19 cellular contexts compared by ENCODE assay signal in the genomic region with DNA sequence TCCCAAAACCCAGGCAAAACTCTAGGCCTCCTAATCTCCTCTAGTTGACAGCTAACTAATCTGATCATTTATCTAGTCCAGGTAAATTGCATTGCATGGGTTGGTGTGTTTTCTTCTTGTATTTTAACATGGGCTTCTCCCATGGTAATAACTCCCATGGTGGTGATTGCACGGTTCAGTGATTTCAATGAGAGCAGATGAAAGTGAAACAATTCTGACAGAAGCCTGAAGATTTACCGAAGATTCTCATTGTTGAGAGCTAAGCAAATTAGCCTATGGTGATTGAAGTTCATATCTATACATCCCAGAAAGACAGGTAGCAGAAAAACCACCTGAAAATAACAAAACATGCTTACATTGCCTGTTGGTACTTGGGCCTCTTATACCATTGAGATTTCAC. TPM values are rescaled to one million over a fixed set of nuclear protein-coding genes. Genes with fewer than 3 reads are reported as not detected.
DNase-seq lines count a peak whose midpoint lies in the region; ATAC-seq, FAIRE-seq and TF ChIP-seq lines count a peak whose summit lies in the region.
"Had no signal": no experiment of that assay in that cellular context is flagged by ENCODE, and none has a peak within 500 bp of the region (broad histone marks: within the 10 kb centered on the region; RNA-seq: fewer than 3 reads in every experiment).

No MANE protein-coding gene starts in this region.

- H3F3A ChIP-seq in Loucy (ENCODE audit: low read depth), result no peaks in the 10 kb centered on the region

- H4K20me1 ChIP-seq in Loucy (ENCODE audit: insufficient read depth, low read length, poor library complexity, severe bottlenecking), result no peaks in the 10 kb centered on the region

- H3K79me2 ChIP-seq in Loucy (ENCODE audit: insufficient read depth, low read length), result no peaks in the 10 kb centered on the region

- H3K36me3 Mint-ChIP-seq in CD4-positive, CD25-positive, alpha-beta regulatory T cell, result no peaks in the 10 kb centered on the region
- H3K36me3 Mint-ChIP-seq in T-helper 17 cell (ENCODE audit: low read depth), result no peaks in the 10 kb centered on the region
- H3K36me3 Mint-ChIP-seq: CD4-positive, alpha-beta memory T cell had no signal

- no peaks in the 10 kb centered on the region for H3K4me1 ChIP-seq in CD4-positive, CD25-positive, alpha-beta regulatory T cell (ENCODE audit: control insufficient read depth, insufficient read depth, low read length, poor library complexity, severe bottlenecking)
- peaks cover 8% of the 10 kb centered on the region for H3K4me1 ChIP-seq in Loucy (ENCODE audit: insufficient read depth, low read length, poor library complexity, severe bottlenecking)

- H3K27ac Mint-ChIP-seq in CD4-positive, CD25-positive, alpha-beta regulatory T cell, result no peak overlapping the region
- peak overlapping the region; percentile 47 for H3K27ac Mint-ChIP-seq in T-helper 17 cell
- H3K27ac Mint-ChIP-seq: CD4-positive, alpha-beta memory T cell; T-helper 1 cell treated with Interleukin-12 subunit alpha and Interleukin-12 subunit beta and Interleukin-4 antibody, amounts not matched to agents 30 μg/mL and 1 μg/mL, for 36 hours had no signal

- peak overlapping the region; percentile 32 for H3K4me2 ChIP-seq in Loucy (ENCODE audit: low read depth, low read length, poor library complexity, severe bottlenecking)
- H3K4me2 ChIP-seq: A549 had no signal

- peak in 1 of 3 donors; percentile 20 for DNase-seq in CD4-positive, CD25-positive, alpha-beta regulatory T cell
- no peak for DNase-seq in GM18507 (ENCODE audit: extremely low spot score, insufficient read length, low read depth)
- DNase-seq in T-helper 17 cell, result no peak
- no peak for DNase-seq in superior temporal gyrus (ENCODE audit: extremely low spot score)
- DNase-seq in DMS153 treated with DMSO at 0.1 percent for 48 hours (lab: John Stamatoyannopoulos, UW; ENCODE audit: unreplicated experiment), result no peak
- no peak for DNase-seq in left ventricle myocardium superior
- DNase-seq: CD4-positive, alpha-beta memory T cell; GF-D8; H7; KBM-7; MG63; NCI-H1930; NCI-H526; Right ventricle myocardium superior had no signal

- no peak for TF ChIP-seq CTCF in Loucy (conservative IDR thresholded peaks at IDR 0.05; ENCODE audit: low read length)

- H3K27me3 Mint-ChIP-seq in CD4-positive, CD25-positive, alpha-beta regulatory T cell, result peaks cover 15% of the 10 kb centered on the region
- H3K27me3 Mint-ChIP-seq in T-helper 17 cell, result peaks cover 10% of the 10 kb centered on the region

- no peak overlapping the region for H3K27ac ChIP-seq in CD4-positive, CD25-positive, alpha-beta regulatory T cell (ENCODE audit: insufficient read depth, low read length, poor library complexity, severe bottlenecking)
- H3K27ac ChIP-seq: A549 had no signal

- ATAC-seq in CD4-positive, CD25-positive, alpha-beta regulatory T cell (ENCODE audit: low read depth in 2 of 2), result no peak
- ATAC-seq in T-helper 17 cell, result peak; percentile 21
- no peak for ATAC-seq in HG03097 (IDR thresholded peaks at IDR 0.05; ENCODE audit: low FRiP score, unreplicated experiment)
- ATAC-seq in left ventricle myocardium superior, result no peak
- ATAC-seq: A549, Panc1 had no signal

- no peaks in the 10 kb centered on the region for H3K36me3 ChIP-seq in CD4-positive, CD25-positive, alpha-beta regulatory T cell (ENCODE audit: control insufficient read depth, insufficient read depth, low read length)
- no peaks in the 10 kb centered on the region for H3K36me3 ChIP-seq in Loucy (ENCODE audit: insufficient read depth, low read length)
- H3K36me3 ChIP-seq: MG63 had no signal

- intact Hi-C loops in left ventricle myocardium superior (cut with micrococcal nuclease), result no loop called here

- peaks cover 0 to 5% (median under 1%) of the 10 kb centered on the region in 4 donors for H3K4me1 Mint-ChIP-seq in CD4-positive, CD25-positive, alpha-beta regulatory T cell
- peaks cover 8% of the 10 kb centered on the region for H3K4me1 Mint-ChIP-seq in T-helper 17 cell

- no peak overlapping the region for H3K4me3 Mint-ChIP-seq in CD4-positive, CD25-positive, alpha-beta regulatory T cell
- peak overlapping the region; percentile 13 for H3K4me3 Mint-ChIP-seq in T-helper 17 cell
- H3K4me3 Mint-ChIP-seq: CD4-positive, alpha-beta memory T cell; T-helper 1 cell treated with Interleukin-12 subunit alpha and Interleukin-12 subunit beta and Interleukin-4 antibody, amounts not matched to agents 30 μg/mL and 1 μg/mL, for 36 hours had no signal

- no peaks in the 10 kb centered on the region for H3K9me2 ChIP-seq in Loucy (replicated peaks; ENCODE audit: low read depth, low read length)

- peak overlapping the region; percentile 14; the same call in 1 of the 2 replicates for H2AFZ ChIP-seq in Loucy (ENCODE audit: low read length)

- FAIRE-seq in GM18507 (lab: Jason Lieb, UNC), result peak; percentile 69

- peaks cover 2% of the 10 kb centered on the region for H3K27me3 ChIP-seq in CD4-positive, CD25-positive, alpha-beta regulatory T cell (ENCODE audit: control insufficient read depth, insufficient read depth, low read length)
- peaks cover 5% of the 10 kb centered on the region for H3K27me3 ChIP-seq in Loucy (ENCODE audit: insufficient read depth, low read length, poor library complexity, severe bottlenecking)
- H3K27me3 ChIP-seq: MG63 had no signal

- H3K9me3 Mint-ChIP-seq in CD4-positive, CD25-positive, alpha-beta regulatory T cell, result no peaks in the 10 kb centered on the region
- H3K9me3 Mint-ChIP-seq: CD4-positive, alpha-beta memory T cell; T-helper 1 cell treated with Interleukin-12 subunit alpha and Interleukin-12 subunit beta and Interleukin-4 antibody, amounts not matched to agents 30 μg/mL and 1 μg/mL, for 36 hours had no signal

- no peaks in the 10 kb centered on the region for H3K9me3 ChIP-seq in CD4-positive, CD25-positive, alpha-beta regulatory T cell (ENCODE audit: control insufficient read depth in 2 of 2, low read length in 2 of 2)
- H3K9me3 ChIP-seq in Loucy (ENCODE audit: insufficient read depth, low read depth, low read length) (no peaks in the 10 kb centered on the region), T-helper 17 cell (ENCODE audit: control insufficient read depth, low read length, poor library complexity, severe bottlenecking) (no peaks in the 10 kb centered on the region)
- H3K9me3 ChIP-seq: A549, MG63 had no signal

- H3K9ac ChIP-seq in Loucy (ENCODE audit: low read depth, low read length, poor library complexity, severe bottlenecking), result no peak overlapping the region

- peak overlapping the region; percentile 7 for H3K4me3 ChIP-seq in CD4-positive, CD25-positive, alpha-beta regulatory T cell (ENCODE audit: low read depth, low read length)
- H3K4me3 ChIP-seq in Loucy (ENCODE audit: low read length, poor library complexity, severe bottlenecking), result no peak overlapping the region
- H3K4me3 ChIP-seq: A549, MG63 had no signal

RNA-seq across cellular contexts. Expression of a gene that starts 26.6 kb away (rescaled TPM):
- 0.44 TPM for total RNA-seq in CD4-positive, CD25-positive, alpha-beta regulatory T cell
- polyA plus RNA-seq in CD4-positive, CD25-positive, alpha-beta regulatory T cell, result under 1 TPM; 0.39 to 0.67 (median 0.50) TPM
- total RNA-seq in T-helper 17 cell, result under 1 TPM in 1 of 2 donors, not detected in 1; 0.80 TPM
- 0.22 TPM for total RNA-seq in left ventricle myocardium superior
- total RNA-seq: CD4-positive, alpha-beta memory T cell; H7; Right ventricle myocardium superior had no signal
- polyA plus RNA-seq: A549 had no signal

RNA-seq across cellular contexts. Expression of a gene that starts 27.2 kb away (rescaled TPM):
- not detected for total RNA-seq in CD4-positive, CD25-positive, alpha-beta regulatory T cell
- polyA plus RNA-seq in CD4-positive, CD25-positive, alpha-beta regulatory T cell, result not detected
- total RNA-seq in T-helper 17 cell, result not detected
- not detected for total RNA-seq in left ventricle myocardium superior
- total RNA-seq: CD4-positive, alpha-beta memory T cell; H7; Right ventricle myocardium superior had no signal
- polyA plus RNA-seq: CD4-positive, alpha-beta memory T cell had no signal
